ENCODE assay signal across 6 cellular contexts in genomic region chr16:2609345-2609744, GRCh38.
DNase-seq lines count a peak whose midpoint lies in the region; ATAC-seq and TF ChIP-seq lines count a peak whose summit lies in the region.
"Not testable (repeated sequence)": the region's sequence is repeated elsewhere in the genome, so short reads cannot be mapped to it uniquely, and the experiment has no call there.

No MANE protein-coding gene starts in this region.

- not testable (repeated sequence) for H3K36me3 Mint-ChIP-seq in memory B cell

- H3K9me3 ChIP-seq in heart right ventricle; left ventricle myocardium inferior (replicated peaks): not testable (repeated sequence)

- peak; percentile 17 for DNase-seq in fibroblast of the aortic adventitia (ENCODE audit: low read depth)
- DNase-seq in Right ventricle myocardium superior; heart right ventricle; left ventricle myocardium inferior; memory B cell (ENCODE audit: low spot score in 2 of 2); sciatic nerve (ENCODE audit: low spot score): not testable (repeated sequence)

- H3K27me3 Mint-ChIP-seq in memory B cell = not testable (repeated sequence)

- not testable (repeated sequence) for TF ChIP-seq CTCF in fibroblast of the aortic adventitia (IDR thresholded peaks at IDR 0.05; ENCODE audit: insufficient read depth, low read length); heart right ventricle (IDR thresholded peaks at IDR 0.05); left ventricle myocardium inferior (IDR thresholded peaks at IDR 0.05; ENCODE audit: borderline replicate concordance)

- H3K27ac Mint-ChIP-seq in memory B cell = peak overlapping the region; percentile 20

- H3K4me1 ChIP-seq in heart right ventricle (peaks cover 3 to 22% (median 10%) of the 10 kb centered on the region in 9 donors), left ventricle myocardium inferior (peaks cover 17% of the 10 kb centered on the region)

- WGBS in heart right ventricle, 2 donors = 37 to 55% methylated on average over 3 to 4 of the region's 11 CpGs

- H3K4me3 Mint-ChIP-seq in memory B cell = not testable (repeated sequence)

- not testable (repeated sequence) for H3K4me1 Mint-ChIP-seq in memory B cell

- H3K36me3 ChIP-seq in heart right ventricle (peaks cover 0 to 16% (median 11%) of the 10 kb centered on the region in 9 donors), left ventricle myocardium inferior (peaks cover 13% of the 10 kb centered on the region)

- not testable (repeated sequence) for H3K4me3 ChIP-seq in fibroblast of the aortic adventitia (ENCODE audit: low read depth, low read length); heart right ventricle; left ventricle myocardium inferior

- intact Hi-C loops in Right ventricle myocardium superior (cut with DNase I); heart right ventricle (cut with DNase I); left ventricle myocardium inferior (cut with micrococcal nuclease); sciatic nerve (cut with DNase I): not testable (repeated sequence)

- H3K27me3 ChIP-seq in heart right ventricle; left ventricle myocardium inferior (ENCODE audit: low read depth): not testable (repeated sequence)

- H3K27ac ChIP-seq in heart right ventricle (peak overlapping the region in 1 of 10 donors; percentile 47), left ventricle myocardium inferior (replicated peaks) (peak overlapping the region; percentile 38)

- ATAC-seq in Right ventricle myocardium superior (ENCODE audit: poor library complexity) = peak; percentile 64
- ATAC-seq in heart right ventricle = peak in 6 of 8 donors; percentile 26 to 60 (median 50)
- ATAC-seq in memory B cell (ENCODE audit: low read depth) = not testable (repeated sequence)
- ATAC-seq in sciatic nerve = peak; percentile 52

- H3K9me3 Mint-ChIP-seq in memory B cell = not testable (repeated sequence)
